In genomic region chr22:46803031-46803880, GRCh38 we compare ENCODE assay signal across 8 cellular contexts. TPM values are rescaled to one million over a fixed set of nuclear protein-coding genes. Genes with fewer than 3 reads are reported as not detected.
DNase-seq lines count a peak whose midpoint lies in the region; ATAC-seq and TF ChIP-seq lines count a peak whose summit lies in the region.

No MANE protein-coding gene starts in this region.

- H3K4me3 ChIP-seq in GM12864 (ENCODE audit: low read depth, low read length) (no peak overlapping the region), coronary artery (no peak overlapping the region)

- peak; percentile 29 for DNase-seq in GM12864 (ENCODE audit: low read depth)
- peak; percentile 5 for DNase-seq in M059J (ENCODE audit: low read depth)
- DNase-seq in activated CD4-positive, alpha-beta T cell treated with anti-CD3 and anti-CD28 coated beads, Interleukin-2, amount 50 U/mL, for 24 hours (ENCODE audit: low read depth in 1 of 2, low spot score in 1 of 2): peak; percentile 48 to 57
- no peak for DNase-seq in coronary artery (ENCODE audit: low spot score)
- peak; percentile 21 for DNase-seq in mucosa of gallbladder (ENCODE audit: low spot score)
- DNase-seq in stimulated activated naive CD4-positive, alpha-beta T cell (lab: John Stamatoyannopoulos, UW): peak; percentile 45 to 79 (median 62)
- no peak for DNase-seq in RKO (ENCODE audit: low spot score)

- ATAC-seq in GM21576 (IDR thresholded peaks at IDR 0.05; ENCODE audit: unreplicated experiment): no peak

- TF ChIP-seq CTCF in GM12864 (IDR thresholded peaks at IDR 0.05; ENCODE audit: low read depth, low read length, missing control alignments): peak; percentile 99
- peak; percentile 87 for TF ChIP-seq CTCF in coronary artery (IDR thresholded peaks at IDR 0.05)

- H3K27ac ChIP-seq in coronary artery: no peak overlapping the region

RNA-seq across cellular contexts. Expression of gene TBC1D22A, which starts 40.8 kb away (rescaled TPM):
- total RNA-seq in M059J (2014; rRNA removed; shearing (Covaris generic)): 6.8 and 7.3 TPM in 2 replicates
- total RNA-seq in mucosa of gallbladder: 33.0 TPM

Comparison
In these comparisons a context has a peak if more than half of its experiments do, and no peak if none do; other contexts are left out.
1. DNase-seq: peak in GM12864 (single experiment), M059J (single experiment), activated CD4-positive, alpha-beta T cell treated with anti-CD3 and anti-CD28 coated beads, Interleukin-2, amount 50 U/mL, for 24 hours (2 of 2), mucosa of gallbladder (single experiment) and stimulated activated naive CD4-positive, alpha-beta T cell (6 of 6); none in coronary artery (single experiment) and RKO (single experiment).